In genomic region chr5:112594941-112595340, GRCh38 we compare ENCODE assay signal across 31 cellular contexts.
"Had no signal": no experiment of that assay in that cellular context is flagged by ENCODE, and none has a peak within 500 bp of the region (broad histone marks: within the 10 kb centered on the region; RNA-seq: fewer than 3 reads in every experiment).

No MANE protein-coding gene starts in this region.

- H3K27ac ChIP-seq: ascending aorta, breast epithelium, KMS-11, PC-9, RWPE1, WERI-Rb-1 had no signal

- H3K36me3 Mint-ChIP-seq: activated naive CD4-positive, alpha-beta T cell treated with anti-CD3 and anti-CD28 coated beads, Interleukin-2, amount 50 U/mL, for 24 hours; activated naive CD8-positive, alpha-beta T cell treated with anti-CD3 and anti-CD28 coated beads, Interleukin-2, amount 10 ng/mL, durations not matched to agents 7 days and 5 days; T-cell had no signal

- DNase-seq: activated CD4-positive, alpha-beta memory T cell treated with anti-CD3 and anti-CD28 coated beads, Interleukin-2, amount 10 ng/mL, durations not matched to agents 7 days and 5 days; activated CD4-positive, alpha-beta T cell treated with anti-CD3 and anti-CD28 coated beads for 1 hour; activated CD4-positive, alpha-beta T cell treated with anti-CD3 and anti-CD28 coated beads for 48 hours; activated CD4-positive, CD25-positive, alpha-beta regulatory T cell; activated effector memory CD4-positive, alpha-beta T cell treated with anti-CD3 and anti-CD28 coated beads, Interleukin-2, amount 50 U/mL, for 16 hours; activated naive CD4-positive, alpha-beta T cell; activated naive CD8-positive, alpha-beta T cell treated with anti-CD3 and anti-CD28 coated beads, Interleukin-2, amount 10 ng/mL, durations not matched to agents 7 days and 5 days; activated T-cell treated with anti-CD3 and anti-CD28 coated beads, Interleukin-2, amount 50 U/mL, for 1 hour; activated T-cell treated with anti-CD3 and anti-CD28 coated beads, Interleukin-2, amount 50 U/mL, for 72 hours; NCI-H1105 treated with DMSO at 0.1 percent for 48 hours; NCI-H1436; NCI-H1930; NCI-H2081 treated with DMSO at 0.1 percent for 48 hours; NCI-H2171; NCI-H510A; NCI-H526; NCI-H748 treated with DMSO at 0.1 percent for 48 hours; NK-92 treated with Interleukin-12 subunit alpha and Interleukin-12 subunit beta, amount 100 ng/mL, for 24 hours; PC-9; SIG-M5; T-cell; T-helper 17 cell; WERI-Rb-1 had no signal

- H3K9me3 ChIP-seq: ascending aorta, breast epithelium had no signal

- H3K27me3 ChIP-seq: ascending aorta, breast epithelium had no signal

- H3K9me3 Mint-ChIP-seq: activated CD4-positive, alpha-beta memory T cell treated with anti-CD3 and anti-CD28 coated beads, Interleukin-2, amount 10 ng/mL, durations not matched to agents 7 days and 5 days; activated naive CD4-positive, alpha-beta T cell treated with anti-CD3 and anti-CD28 coated beads, Interleukin-2, amount 50 U/mL, for 24 hours; activated naive CD8-positive, alpha-beta T cell treated with anti-CD3 and anti-CD28 coated beads, Interleukin-2, amount 10 ng/mL, durations not matched to agents 7 days and 5 days; activated T-cell treated with anti-CD3 and anti-CD28 coated beads, Interleukin-2, amount 50 U/mL, for 72 hours; activated T-helper 17 cell treated with anti-CD3 and anti-CD28 coated beads, Interleukin-2, amount 50 U/mL, for 72 hours; T-cell had no signal

- H3K4me3 ChIP-seq: ascending aorta, breast epithelium, PC-9 had no signal

- H3K4me3 Mint-ChIP-seq: activated CD4-positive, alpha-beta memory T cell treated with anti-CD3 and anti-CD28 coated beads, Interleukin-2, amount 10 ng/mL, durations not matched to agents 7 days and 5 days; activated naive CD4-positive, alpha-beta T cell treated with anti-CD3 and anti-CD28 coated beads, Interleukin-2, amount 50 U/mL, for 24 hours; activated naive CD8-positive, alpha-beta T cell treated with anti-CD3 and anti-CD28 coated beads, Interleukin-2, amount 10 ng/mL, durations not matched to agents 7 days and 5 days; activated T-cell treated with anti-CD3 and anti-CD28 coated beads, Interleukin-2, amount 50 U/mL, for 72 hours; activated T-helper 17 cell treated with anti-CD3 and anti-CD28 coated beads, Interleukin-2, amount 50 U/mL, for 72 hours; T-cell; T-helper 17 cell had no signal

- ATAC-seq: activated T-cell treated with anti-CD3 and anti-CD28 coated beads, Interleukin-2, amount 50 U/mL, for 72 hours; activated T-helper 17 cell treated with anti-CD3 and anti-CD28 coated beads, Interleukin-2, amount 50 U/mL, for 72 hours; Right ventricle myocardium inferior; SK-N-SH treated with all-trans-retinoic acid at 6 μM for 48 hours; T-cell; T-helper 17 cell had no signal

- H3K36me3 ChIP-seq: ascending aorta, breast epithelium, WERI-Rb-1 had no signal

- H3K27ac Mint-ChIP-seq: activated CD4-positive, alpha-beta memory T cell treated with anti-CD3 and anti-CD28 coated beads, Interleukin-2, amount 10 ng/mL, durations not matched to agents 7 days and 5 days; activated naive CD4-positive, alpha-beta T cell treated with anti-CD3 and anti-CD28 coated beads, Interleukin-2, amount 50 U/mL, for 24 hours; activated naive CD8-positive, alpha-beta T cell treated with anti-CD3 and anti-CD28 coated beads, Interleukin-2, amount 10 ng/mL, durations not matched to agents 7 days and 5 days; activated T-cell treated with anti-CD3 and anti-CD28 coated beads, Interleukin-2, amount 50 U/mL, for 72 hours; activated T-helper 17 cell treated with anti-CD3 and anti-CD28 coated beads, Interleukin-2, amount 50 U/mL, for 72 hours; T-cell; T-helper 17 cell had no signal

- H3K4me1 ChIP-seq: ascending aorta, breast epithelium had no signal

- H3K4me1 Mint-ChIP-seq: activated CD4-positive, alpha-beta memory T cell treated with anti-CD3 and anti-CD28 coated beads, Interleukin-2, amount 10 ng/mL, durations not matched to agents 7 days and 5 days; activated naive CD4-positive, alpha-beta T cell treated with anti-CD3 and anti-CD28 coated beads, Interleukin-2, amount 50 U/mL, for 24 hours; activated naive CD8-positive, alpha-beta T cell treated with anti-CD3 and anti-CD28 coated beads, Interleukin-2, amount 10 ng/mL, durations not matched to agents 7 days and 5 days; activated T-helper 17 cell treated with anti-CD3 and anti-CD28 coated beads, Interleukin-2, amount 50 U/mL, for 72 hours; T-cell had no signal
